7 cellular contexts compared by ENCODE assay signal in genomic region chr3:10321630-10322354, GRCh38. TPM values are rescaled to one million over a fixed set of nuclear protein-coding genes. Genes with fewer than 3 reads are reported as not detected.
A peak's percentile ranks its signal among the peaks of the same experiment; 100 is the strongest.
DNase-seq lines count a peak whose midpoint lies in the region; ATAC-seq and TF ChIP-seq lines count a peak whose summit lies in the region.

No MANE protein-coding gene starts in this region.

- POLR2A ChIA-PET in T-cell (lab: Charles Lee), result interaction anchor here in 1 of 2 donors (0.6 to 1.2 kb wide), 3 partner anchors 168 to 500 kb away, joined by 3 to 8 read pairs (median 6); partner anchors contain the start of gene CRELD1

- H3K27me3 ChIP-seq in GM23248 (replicated peaks; ENCODE audit: insufficient read depth) (peaks cover 15% of the 10 kb centered on the region; the same call in 1 of the 2 replicates), esophagus muscularis mucosa (peaks cover 0 to 7% (median 0%) of the 10 kb centered on the region in 4 donors), skeletal muscle satellite cell (ENCODE audit: control insufficient read depth, insufficient read depth, low read length) (peaks cover 16% of the 10 kb centered on the region)

- H3K27me3 Mint-ChIP-seq in T-cell, result peaks cover 3 to 4% of the 10 kb centered on the region in 2 donors

- peak overlapping the region; percentile 92; the same call in 1 of the 2 replicates for H3K4me3 ChIP-seq in GM23248
- H3K4me3 ChIP-seq in esophagus muscularis mucosa, result peak overlapping the region; percentile 80 to 95 (median 83)
- H3K4me3 ChIP-seq in skeletal muscle satellite cell (ENCODE audit: low read length), result no peak overlapping the region

- H3K9me3 Mint-ChIP-seq in T-cell, result no peaks in the 10 kb centered on the region

- CTCF ChIA-PET in T-cell (lab: Charles Lee), result interaction anchor here (0.5 to 1.2 kb wide), 5 partner anchors 38 to 571 kb away, joined by 3 to 4 read pairs (median 3); no protein-coding TSS in a partner anchor

- H3K27ac ChIP-seq in GM23248 (no peak overlapping the region), esophagus muscularis mucosa (replicated peaks in 1 of 4) (peak overlapping the region; percentile 79 to 88 (median 82))

- ATAC-seq in T-cell (replicated peaks in 1 of 4) (no peak), HG02973 (IDR thresholded peaks at IDR 0.05; ENCODE audit: unreplicated experiment) (no peak), GM19023 (IDR thresholded peaks at IDR 0.05; ENCODE audit: unreplicated experiment) (no peak), HG02623 (IDR thresholded peaks at IDR 0.05; ENCODE audit: unreplicated experiment) (no peak)

- peak overlapping the region; percentile 95 for H2AFZ ChIP-seq in GM23248

- H3K4me3 Mint-ChIP-seq in T-cell, result peak overlapping the region; percentile 89 to 91 (median 89)

- no peak for TF ChIP-seq POLR2A in esophagus muscularis mucosa (IDR thresholded peaks at IDR 0.05; ENCODE audit: low read depth)

- H3K9ac ChIP-seq in GM23248 (peak overlapping the region; percentile 100), skeletal muscle satellite cell (ENCODE audit: low read depth, low read length) (no peak overlapping the region)

- H4K20me1 ChIP-seq in GM23248 (ENCODE audit: insufficient read depth), result 0 out of 2 replicates have a peak, but pooled peaks cover 8% of the 10 kb centered on the region

- H3K4me2 ChIP-seq in GM23248 (ENCODE audit: unreplicated experiment) (peak overlapping the region; percentile 40), skeletal muscle satellite cell (ENCODE audit: low read length) (peak overlapping the region; percentile 76)

- DNase-seq in GM23248 (no peak), T-cell (no peak), esophagus muscularis mucosa (ENCODE audit: extremely low spot score) (no peak)

- intact Hi-C loops in esophagus muscularis mucosa (cut with DNase I), result no loop called here

- no peaks in the 10 kb centered on the region for H3K9me3 ChIP-seq in GM23248 (ENCODE audit: low read depth)
- H3K9me3 ChIP-seq in esophagus muscularis mucosa, result no peaks in the 10 kb centered on the region
- no peaks in the 10 kb centered on the region for H3K9me3 ChIP-seq in skeletal muscle satellite cell (replicated peaks; ENCODE audit: low read length)

- H3K79me2 ChIP-seq in GM23248 (ENCODE audit: insufficient read depth), result peaks cover 41% of the 10 kb centered on the region

- H3K4me1 ChIP-seq in GM23248 (ENCODE audit: insufficient read depth) (peaks cover 16% of the 10 kb centered on the region), esophagus muscularis mucosa (peaks cover 15 to 42% (median 32%) of the 10 kb centered on the region in 4 donors), skeletal muscle satellite cell (ENCODE audit: control insufficient read depth, insufficient read depth, low read length) (peaks cover 9% of the 10 kb centered on the region)

- peaks cover 10% of the 10 kb centered on the region for H3K36me3 Mint-ChIP-seq in T-cell

- no peak for TF ChIP-seq EP300 in esophagus muscularis mucosa (IDR thresholded peaks at IDR 0.05)

- TF ChIP-seq CTCF in esophagus muscularis mucosa (IDR thresholded peaks at IDR 0.05), result no peak

- no peaks in the 10 kb centered on the region; the same call in 1 of the 2 replicates for H3F3A ChIP-seq in GM23248 (ENCODE audit: insufficient read depth)

- in situ Hi-C loops in GM23248 (cut with MboI), result no loop called here

- H3K27ac Mint-ChIP-seq in T-cell, result peak overlapping the region in 1 of 2 donors; percentile 64

- H3K36me3 ChIP-seq in GM23248 (ENCODE audit: low read depth) (peaks cover 20% of the 10 kb centered on the region; the same call in 1 of the 2 replicates), esophagus muscularis mucosa (peaks cover 9 to 20% (median 18%) of the 10 kb centered on the region in 4 donors), skeletal muscle satellite cell (ENCODE audit: insufficient read depth, low read length) (peaks cover 25% of the 10 kb centered on the region)

- peaks cover 29 to 37% (median 30%) of the 10 kb centered on the region in 3 donors for H3K4me1 Mint-ChIP-seq in T-cell

- WGBS in GM23248 (ENCODE audit: low coverage in 1 of 2, low lambda C conversion rate in 2 of 2, missing lambda C conversion rate in 2 of 2), 2 experiments, result 69 to 70% methylated on average over 8 of the region's 8 CpGs
- 93% methylated on average over 8 of the region's 8 CpGs for WGBS in esophagus muscularis mucosa

- no peaks in the 10 kb centered on the region for H3K9me2 ChIP-seq in GM23248 (ENCODE audit: insufficient read depth)

RNA-seq across cellular contexts. Expression of gene SEC13, which starts 0.9 kb away (rescaled TPM):
- total RNA-seq in GM23248 (2014; rRNA removed; shearing (Covaris generic)), result 190 and 219 TPM in 2 replicates
- polyA plus RNA-seq in GM23248 (2016; fragmentation: Nextera tagmentation; extraction: Ambion mirVana), result 304 and 307 TPM in 2 replicates
- total RNA-seq in T-cell, result 10 to 100 TPM; 64.4 to 82.4 (median 71.3) TPM
- 10 to 100 TPM; 69.8 to 88.6 (median 77.2) TPM for total RNA-seq in esophagus muscularis mucosa
- 229 and 249 TPM in 2 replicates for total RNA-seq in skeletal muscle satellite cell (2012; rRNA removed)

RNA-seq across cellular contexts. Expression of gene GHRL, which starts 29.0 kb away (rescaled TPM):
- total RNA-seq in GM23248 (2014; rRNA removed; shearing (Covaris generic)), result not detected in 2 replicates
- 0.71 TPM in 1 of 2 replicates, not detected in the other for polyA plus RNA-seq in GM23248 (2016; fragmentation: Nextera tagmentation; extraction: Ambion mirVana)
- total RNA-seq in T-cell (1 to 10 TPM in 1 of 5 donors, under 1 TPM in 3, not detected in 1; 0.29 to 1.7 (median 0.61) TPM), esophagus muscularis mucosa (under 1 TPM in 1 of 4 donors, not detected in 3; 0.40 TPM)
- total RNA-seq in skeletal muscle satellite cell (2012; rRNA removed), result 0.22 and 0.25 TPM in 2 replicates
